26 cellular contexts compared by ENCODE assay signal in the genomic region with DNA sequence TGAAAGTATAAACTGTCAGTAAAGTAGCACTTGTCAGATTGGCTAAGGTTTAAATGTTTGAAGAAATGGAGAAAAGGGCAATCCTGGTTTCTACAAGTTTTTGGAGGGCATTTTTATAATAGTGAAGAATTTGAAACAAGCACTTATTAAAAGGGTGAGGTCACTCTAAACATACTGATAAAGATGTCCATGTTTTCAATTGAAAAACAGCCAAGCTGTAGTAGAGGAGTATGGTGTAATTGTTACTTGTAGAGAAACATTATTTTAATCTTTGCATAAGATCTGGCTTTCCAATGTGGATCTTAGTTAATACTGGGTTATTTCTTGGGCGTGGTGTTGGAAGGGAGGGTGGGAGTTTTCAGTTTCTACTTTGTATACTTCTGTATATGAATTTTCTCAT.
"Had no signal": no experiment of that assay in that cellular context is flagged by ENCODE, and none has a peak within 500 bp of the region (broad histone marks: within the 10 kb centered on the region; RNA-seq: fewer than 3 reads in every experiment).

No MANE protein-coding gene starts in this region.

- H3K9me3 Mint-ChIP-seq: activated CD4-positive, alpha-beta memory T cell treated with anti-CD3 and anti-CD28 coated beads for 36 hours; activated naive CD4-positive, alpha-beta T cell treated with anti-CD3 and anti-CD28 coated beads, Interleukin-2, amount 50 U/mL, for 24 hours; activated T-helper 17 cell treated with anti-CD3 and anti-CD28 coated beads, Interleukin-2, amount 50 U/mL, for 72 hours; brain; effector memory CD8-positive, alpha-beta T cell; natural killer cell treated with Interleukin-12 subunit alpha and Interleukin-12 subunit beta and Interleukin-15 and Interleukin-18, amount 100 ng/mL, for 72 hours had no signal

- H3K4me1 ChIP-seq: adrenal gland, ascending aorta, suprapubic skin, tibial artery, upper lobe of right lung had no signal

- H3K4me3 ChIP-seq: adrenal gland, ascending aorta, cardiac muscle cell, coronary artery, dorsolateral prefrontal cortex, left ventricle myocardium inferior, lung, suprapubic skin, tibial artery, upper lobe of right lung had no signal

- H3K9me3 ChIP-seq: adrenal gland, ascending aorta, left ventricle myocardium inferior, suprapubic skin, tibial artery, upper lobe of right lung had no signal

- H3K27ac Mint-ChIP-seq: activated T-helper 17 cell treated with anti-CD3 and anti-CD28 coated beads, Interleukin-2, amount 50 U/mL, for 72 hours; brain had no signal

- H3K27ac ChIP-seq: adrenal gland, ascending aorta, cardiac muscle cell, coronary artery, dorsolateral prefrontal cortex, left ventricle myocardium inferior, suprapubic skin, tibial artery, upper lobe of right lung, VCaP had no signal

- DNase-seq: activated CD4-positive, alpha-beta memory T cell treated with anti-CD3 and anti-CD28 coated beads for 36 hours; activated CD4-positive, alpha-beta T cell treated with anti-CD3 and anti-CD28 coated beads for 48 hours; activated T-cell treated with anti-CD3 and anti-CD28 coated beads for 4 hours; adrenal gland; dorsolateral prefrontal cortex; effector memory CD8-positive, alpha-beta T cell; left ventricle myocardium inferior; mesendoderm; posterior cingulate gyrus; right cardiac atrium; stimulated activated CD4-positive, alpha-beta T cell treated with anti-CD3 and anti-CD28 coated beads, Interleukin-15, amount 100 ng/mL, for 24 hours; stimulated activated CD4-positive, alpha-beta T cell treated with anti-CD3 and anti-CD28 coated beads, Interleukin-2, amount 100 ng/mL, for 24 hours; stimulated activated naive CD4-positive, alpha-beta T cell; T-helper 9 cell; tibial artery; upper lobe of right lung had no signal

- H3K4me3 Mint-ChIP-seq: activated CD4-positive, alpha-beta memory T cell treated with anti-CD3 and anti-CD28 coated beads for 36 hours; activated naive CD4-positive, alpha-beta T cell treated with anti-CD3 and anti-CD28 coated beads, Interleukin-2, amount 50 U/mL, for 24 hours; activated T-helper 17 cell treated with anti-CD3 and anti-CD28 coated beads, Interleukin-2, amount 50 U/mL, for 72 hours; brain; effector memory CD8-positive, alpha-beta T cell; natural killer cell treated with Interleukin-12 subunit alpha and Interleukin-12 subunit beta and Interleukin-15 and Interleukin-18, amount 100 ng/mL, for 72 hours had no signal

- ATAC-seq: activated T-helper 17 cell treated with anti-CD3 and anti-CD28 coated beads, Interleukin-2, amount 50 U/mL, for 72 hours; effector memory CD8-positive, alpha-beta T cell; natural killer cell treated with Interleukin-12 subunit alpha and Interleukin-12 subunit beta and Interleukin-15 and Interleukin-18, amount 100 ng/mL, for 72 hours; right cardiac atrium; upper lobe of right lung had no signal

- H3K27me3 Mint-ChIP-seq: activated CD4-positive, alpha-beta memory T cell treated with anti-CD3 and anti-CD28 coated beads for 36 hours; activated naive CD4-positive, alpha-beta T cell treated with anti-CD3 and anti-CD28 coated beads, Interleukin-2, amount 50 U/mL, for 24 hours; activated T-helper 17 cell treated with anti-CD3 and anti-CD28 coated beads, Interleukin-2, amount 50 U/mL, for 72 hours; brain; effector memory CD8-positive, alpha-beta T cell; natural killer cell treated with Interleukin-12 subunit alpha and Interleukin-12 subunit beta and Interleukin-15 and Interleukin-18, amount 100 ng/mL, for 72 hours had no signal

- H3K27me3 ChIP-seq: adrenal gland, ascending aorta, cardiac muscle cell, dorsolateral prefrontal cortex, suprapubic skin, tibial artery, upper lobe of right lung had no signal
